7 cellular contexts compared by ENCODE assay signal in the genomic region with DNA sequence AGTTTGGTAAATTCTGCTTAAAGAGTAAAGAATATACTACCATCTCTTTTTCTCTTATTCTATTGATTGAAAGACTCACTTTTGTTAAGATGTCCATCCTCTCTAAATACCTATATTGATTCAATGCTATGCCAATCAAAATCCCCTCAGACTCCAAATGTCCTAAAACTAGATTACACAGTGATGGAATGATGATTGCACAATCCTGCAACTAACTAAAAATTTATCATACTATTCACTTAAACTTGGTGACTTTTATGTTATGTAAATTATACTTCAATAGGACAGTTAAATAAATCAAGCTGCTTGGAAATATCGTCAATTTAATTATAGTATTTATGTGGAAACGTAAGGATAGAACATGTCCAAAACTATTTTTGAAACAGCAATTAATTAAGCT.
"Had no signal": no experiment of that assay in that cellular context is flagged by ENCODE, and none has a peak within 500 bp of the region (broad histone marks: within the 10 kb centered on the region; RNA-seq: fewer than 3 reads in every experiment).

No MANE protein-coding gene starts in this region.

- ATAC-seq: GM23338 had no signal

- H3K27ac ChIP-seq: HL-60 had no signal

- DNase-seq: H9, HCEC 1CT, KG1 had no signal

- H3K4me3 ChIP-seq: GM23338 had no signal

- FAIRE-seq: H1, H54 had no signal

- H2AFZ ChIP-seq: GM23338 had no signal

- H3K4me2 ChIP-seq: GM23338 had no signal
